In genomic region chr6:158160932-158161539, GRCh38 we compare ENCODE assay signal across 1 cellular context.
A peak's percentile ranks its signal among the peaks of the same experiment; 100 is the strongest.
TF ChIP-seq lines count a peak whose summit lies in the region.

No MANE protein-coding gene starts in this region.

TF ChIP-seq in IMR-90, 13 proteins besides CTCF, POLR2A, EP300 and RAD21:
- TF ChIP-seq FOS (IDR thresholded peaks at IDR 0.05; ENCODE audit: low read depth, low read length), result peak; percentile 75
- TF ChIP-seq MAFK (IDR thresholded peaks at IDR 0.05; ENCODE audit: low read depth, low read length), result no peak
